8 cellular contexts compared by ENCODE assay signal in genomic region chr6:137218473-137218916, GRCh38.
A peak's percentile ranks its signal among the peaks of the same experiment; 100 is the strongest.
DNase-seq lines count a peak whose midpoint lies in the region; ATAC-seq and TF ChIP-seq lines count a peak whose summit lies in the region.

No MANE protein-coding gene starts in this region.

- no peaks in the 10 kb centered on the region for H3K27me3 Mint-ChIP-seq in memory B cell

- peaks cover 26% of the 10 kb centered on the region for H3K79me2 ChIP-seq in Loucy (ENCODE audit: insufficient read depth, low read length)

- peak overlapping the region; percentile 99 for H3K4me3 Mint-ChIP-seq in memory B cell

- DNase-seq in GM04503 (ENCODE audit: low read depth): peak; percentile 44
- DNase-seq in effector memory CD4-positive, alpha-beta T cell: peak; percentile 36 to 43 (median 40)
- peak; percentile 34 to 45 for DNase-seq in memory B cell (ENCODE audit: low spot score in 2 of 2)
- DNase-seq in DMS153 treated with DMSO at 0.1 percent for 48 hours (lab: John Stamatoyannopoulos, UW; ENCODE audit: unreplicated experiment): no peak

- no peak for TF ChIP-seq CTCF in Loucy (conservative IDR thresholded peaks at IDR 0.05; ENCODE audit: low read length)
- no peak for TF ChIP-seq CTCF in WI38 (IDR thresholded peaks at IDR 0.05; ENCODE audit: low read depth, low read length)

- H3K4me3 ChIP-seq in Loucy (ENCODE audit: low read length, poor library complexity, severe bottlenecking) (peak overlapping the region; percentile 86), WI38 (ENCODE audit: low read depth, low read length) (peak overlapping the region; percentile 90), subcutaneous abdominal adipose tissue (ENCODE audit: low read depth in 1 of 5, low read length in 5 of 5) (peak overlapping the region; percentile 83 to 100 (median 98))
- H3K4me3 ChIP-seq in effector memory CD4-positive, alpha-beta T cell (ENCODE audit: insufficient read depth, low read depth, low read length, poor library complexity, severe bottlenecking): peak overlapping the region; percentile 87

- peak overlapping the region; percentile 99 for H3K27ac Mint-ChIP-seq in memory B cell

- H3K27me3 ChIP-seq in Loucy (ENCODE audit: insufficient read depth, low read length, poor library complexity, severe bottlenecking): no peaks in the 10 kb centered on the region
- H3K27me3 ChIP-seq in effector memory CD4-positive, alpha-beta T cell (replicated peaks; ENCODE audit: control insufficient read depth, insufficient read depth, low read length, poor library complexity, severe bottlenecking): no peaks in the 10 kb centered on the region
- no peaks in the 10 kb centered on the region for H3K27me3 ChIP-seq in subcutaneous abdominal adipose tissue (ENCODE audit: control insufficient read depth in 5 of 5, insufficient read depth in 4 of 5, low read length in 5 of 5)

- no peaks in the 10 kb centered on the region for H3K9me2 ChIP-seq in Loucy (replicated peaks; ENCODE audit: low read depth, low read length)

- H3K4me1 ChIP-seq in Loucy (ENCODE audit: insufficient read depth, low read length, poor library complexity, severe bottlenecking) (peaks cover 41% of the 10 kb centered on the region), subcutaneous abdominal adipose tissue (ENCODE audit: control insufficient read depth in 5 of 5, insufficient read depth in 5 of 5, low read length in 5 of 5) (peaks cover 19 to 82% (median 70%) of the 10 kb centered on the region in 5 donors)
- H3K4me1 ChIP-seq in effector memory CD4-positive, alpha-beta T cell (ENCODE audit: control insufficient read depth, insufficient read depth, low read length, poor library complexity, severe bottlenecking): peaks cover 24% of the 10 kb centered on the region

- H3K36me3 ChIP-seq in Loucy (ENCODE audit: insufficient read depth, low read length) (no peaks in the 10 kb centered on the region), subcutaneous abdominal adipose tissue (ENCODE audit: control insufficient read depth in 5 of 5, insufficient read depth in 5 of 5, low read length in 5 of 5) (no peaks in the 10 kb centered on the region)
- no peaks in the 10 kb centered on the region for H3K36me3 ChIP-seq in effector memory CD4-positive, alpha-beta T cell (ENCODE audit: control insufficient read depth, insufficient read depth, low read length)

- H3K9ac ChIP-seq in Loucy (ENCODE audit: low read depth, low read length, poor library complexity, severe bottlenecking) (peak overlapping the region; percentile 66), subcutaneous abdominal adipose tissue (ENCODE audit: low read length in 5 of 5) (peak overlapping the region; percentile 97 to 100 (median 99))

- peak overlapping the region; percentile 93 for H2AFZ ChIP-seq in Loucy (ENCODE audit: low read length)

- peak overlapping the region; percentile 90 for H3K27ac ChIP-seq in effector memory CD4-positive, alpha-beta T cell (ENCODE audit: insufficient read depth, low read length, poor library complexity, severe bottlenecking)
- H3K27ac ChIP-seq in subcutaneous abdominal adipose tissue (ENCODE audit: low read depth, low read length): peak overlapping the region; percentile 100

- H3K9me3 ChIP-seq in Loucy (ENCODE audit: insufficient read depth, low read depth, low read length): no peaks in the 10 kb centered on the region
- no peaks in the 10 kb centered on the region for H3K9me3 ChIP-seq in effector memory CD4-positive, alpha-beta T cell (ENCODE audit: control insufficient read depth, low read length)
- H3K9me3 ChIP-seq in subcutaneous abdominal adipose tissue (ENCODE audit: control insufficient read depth in 5 of 5, low read length in 5 of 5): no peaks in the 10 kb centered on the region

- H3K4me2 ChIP-seq in Loucy (ENCODE audit: low read depth, low read length, poor library complexity, severe bottlenecking): peak overlapping the region; percentile 89

- H3K36me3 Mint-ChIP-seq in memory B cell: peaks cover 3% of the 10 kb centered on the region

- peaks cover 51% of the 10 kb centered on the region for H3K4me1 Mint-ChIP-seq in memory B cell

- no peaks in the 10 kb centered on the region for H3K9me3 Mint-ChIP-seq in memory B cell

- peak; percentile 33 for ATAC-seq in GM21825 (IDR thresholded peaks at IDR 0.05; ENCODE audit: unreplicated experiment)
- ATAC-seq in memory B cell (ENCODE audit: low read depth): peak; percentile 59

- no peaks in the 10 kb centered on the region for H3F3A ChIP-seq in Loucy (ENCODE audit: low read depth)

- no peaks in the 10 kb centered on the region for H4K20me1 ChIP-seq in Loucy (ENCODE audit: insufficient read depth, low read length, poor library complexity, severe bottlenecking)
